In the genomic region with DNA sequence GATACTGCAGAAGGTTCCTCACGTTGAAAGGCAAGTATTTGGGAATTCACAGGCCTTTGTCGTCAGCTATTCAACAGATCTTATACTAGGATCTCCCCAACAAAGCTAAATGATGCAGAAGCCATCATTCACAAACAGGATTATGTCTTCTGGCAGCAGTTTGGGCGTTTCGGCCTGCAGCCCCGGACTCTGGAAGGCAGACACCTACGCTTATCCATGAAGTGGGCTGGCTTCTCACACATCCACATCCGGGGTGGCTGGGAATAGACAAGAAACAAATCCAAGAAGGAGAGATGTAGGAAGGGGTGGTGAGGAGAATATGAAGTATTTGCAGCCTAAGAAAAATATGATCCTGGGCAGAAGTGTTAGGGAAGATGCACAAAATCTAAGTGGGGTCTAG, we compare ENCODE assay signal across 30 cellular contexts.
"Had no signal": no experiment of that assay in that cellular context is flagged by ENCODE, and none has a peak within 500 bp of the region (broad histone marks: within the 10 kb centered on the region; RNA-seq: fewer than 3 reads in every experiment).

No MANE protein-coding gene starts in this region.

- H3K4me3 ChIP-seq: adrenal gland, body of pancreas, breast epithelium had no signal

- DNase-seq: activated B cell treated with CpG ODN at 0.5 μM for 24 hours; activated CD4-positive, alpha-beta memory T cell treated with anti-CD3 and anti-CD28 coated beads for 36 hours; activated CD4-positive, alpha-beta T cell treated with anti-CD3 and anti-CD28 coated beads for 4 hours; activated CD4-positive, alpha-beta T cell treated with anti-CD3 and anti-CD28 coated beads, Interleukin-2, amount 10 ng/mL, durations not matched to agents 24 days and 14 days; activated CD4-positive, alpha-beta T cell treated with anti-CD3 and anti-CD28 coated beads, Interleukin-2, amount 50 U/mL, for 1 hour; activated CD4-positive, alpha-beta T cell treated with anti-CD3 and anti-CD28 coated beads, Interleukin-2, amount 50 U/mL, for 4 hours; activated CD4-positive, CD25-positive, alpha-beta regulatory T cell treated with anti-CD3 and anti-CD28 coated beads, Interleukin-2, amount 50 U/mL, for 72 hours; activated CD8-positive, alpha-beta memory T cell treated with anti-CD3 and anti-CD28 coated beads, Interleukin-2, amount 50 U/mL, for 4 hours; activated CD8-positive, alpha-beta T cell treated with anti-CD3 and anti-CD28 coated beads for 36 hours; activated effector memory CD4-positive, alpha-beta T cell treated with anti-CD3 and anti-CD28 coated beads, Interleukin-2, amount 50 U/mL, for 16 hours; activated gamma-delta T cell treated with Interleukin-2 at 50 U/mL for 16 hours; activated naive CD4-positive, alpha-beta T cell; activated naive CD4-positive, alpha-beta T cell treated with anti-CD3 and anti-CD28 coated beads for 36 hours; activated naive CD4-positive, alpha-beta T cell treated with anti-CD3 and anti-CD28 coated beads, Interleukin-2, amount 50 U/mL, for 16 hours; activated naive CD8-positive, alpha-beta T cell treated with anti-CD3 and anti-CD28 coated beads for 36 hours; activated T-cell treated with anti-CD3 and anti-CD28 coated beads for 4 hours; activated T-cell treated with anti-CD3 and anti-CD28 coated beads, Interleukin-2, amount 50 U/mL, for 1 hour; activated T-cell treated with anti-CD3 and anti-CD28 coated beads, Interleukin-2, amount 50 U/mL, for 4 hours; activated T-cell treated with anti-CD3 and anti-CD28 coated beads, Interleukin-2, amount 50 U/mL, for 72 hours; adrenal gland; amniotic stem cell; aorta; body of pancreas; brain microvascular endothelial cell; central memory CD4-positive, alpha-beta T cell; T-cell; T-helper 17 cell; T-helper 9 cell had no signal

- H3K4me1 ChIP-seq: adrenal gland, breast epithelium had no signal

- H3K9me3 ChIP-seq: adrenal gland, body of pancreas, breast epithelium had no signal

- H3K36me3 ChIP-seq: adrenal gland, brain microvascular endothelial cell, breast epithelium had no signal

- H3K27me3 ChIP-seq: adrenal gland, body of pancreas, brain microvascular endothelial cell, breast epithelium had no signal

- H3K27ac ChIP-seq: adrenal gland, body of pancreas, brain microvascular endothelial cell, breast epithelium, VCaP had no signal
